In genomic region chr19:48812094-48812929, GRCh38 we compare ENCODE assay signal across 8 cellular contexts. TPM values are rescaled to one million over a fixed set of nuclear protein-coding genes. Genes with fewer than 3 reads are reported as not detected.
DNase-seq lines count a peak whose midpoint lies in the region; ATAC-seq and TF ChIP-seq lines count a peak whose summit lies in the region.

No MANE protein-coding gene starts in this region.

- H3K4me1 Mint-ChIP-seq in stimulated activated effector memory CD8-positive, alpha-beta T cell treated with anti-CD3 and anti-CD28 coated beads, Interleukin-12 subunit alpha, Interleukin-12 subunit beta, amount 100 ng/mL, for 72 hours: peaks cover 46% of the 10 kb centered on the region

- no peak for TF ChIP-seq CTCF in epithelial cell of proximal tubule (conservative IDR thresholded peaks at IDR 0.05; ENCODE audit: low read depth, low read length)

- H3K36me3 Mint-ChIP-seq in stimulated activated effector memory CD8-positive, alpha-beta T cell treated with anti-CD3 and anti-CD28 coated beads, Interleukin-12 subunit alpha, Interleukin-12 subunit beta, amount 100 ng/mL, for 72 hours: peaks cover 14% of the 10 kb centered on the region

- peak overlapping the region; percentile 86 for H3K4me3 Mint-ChIP-seq in stimulated activated effector memory CD8-positive, alpha-beta T cell treated with anti-CD3 and anti-CD28 coated beads, Interleukin-12 subunit alpha, Interleukin-12 subunit beta, amount 100 ng/mL, for 72 hours

- H3K9me3 Mint-ChIP-seq in stimulated activated effector memory CD8-positive, alpha-beta T cell treated with anti-CD3 and anti-CD28 coated beads, Interleukin-12 subunit alpha, Interleukin-12 subunit beta, amount 100 ng/mL, for 72 hours: no peaks in the 10 kb centered on the region

- DNase-seq in GM04504 (ENCODE audit: low read depth) (peak; percentile 30), NCI-H748 treated with DMSO at 0.1 percent for 48 hours (lab: John Stamatoyannopoulos, UW) (peak; percentile 83), activated T-cell treated with anti-CD3 and anti-CD28 coated beads for 48 hours (ENCODE audit: low read depth) (peak; percentile 72), epithelial cell of proximal tubule (ENCODE audit: low read depth) (no peak), midbrain (lab: John Stamatoyannopoulos, UW) (peak; percentile 82)
- DNase-seq in stimulated activated effector memory CD8-positive, alpha-beta T cell treated with anti-CD3 and anti-CD28 coated beads, Interleukin-12 subunit alpha, Interleukin-12 subunit beta, amount 100 ng/mL, for 72 hours (ENCODE audit: low spot score in 2 of 2): peak; percentile 51 to 86

- H3K27ac Mint-ChIP-seq in stimulated activated effector memory CD8-positive, alpha-beta T cell treated with anti-CD3 and anti-CD28 coated beads, Interleukin-12 subunit alpha, Interleukin-12 subunit beta, amount 100 ng/mL, for 72 hours: no peak overlapping the region

- peak overlapping the region; percentile 85 for H3K4me3 ChIP-seq in epithelial cell of proximal tubule (ENCODE audit: low read depth, low read length)

- ATAC-seq in HG03045 (IDR thresholded peaks at IDR 0.05; ENCODE audit: unreplicated experiment): peak; percentile 62
- ATAC-seq in stimulated activated effector memory CD8-positive, alpha-beta T cell treated with anti-CD3 and anti-CD28 coated beads, Interleukin-12 subunit alpha, Interleukin-12 subunit beta, amount 100 ng/mL, for 72 hours: peak; percentile 82
- ATAC-seq in GM18517 (IDR thresholded peaks at IDR 0.05; ENCODE audit: unreplicated experiment): no peak

RNA-seq across cellular contexts. Expression of gene BCAT2, which starts 1.5 kb away (rescaled TPM):
- total RNA-seq in epithelial cell of proximal tubule: 45.5 and 60.7 TPM in 2 replicates

RNA-seq across cellular contexts. Expression of gene HSD17B14, which starts 24.0 kb away (rescaled TPM):
- total RNA-seq in epithelial cell of proximal tubule: 2.2 and 2.8 TPM in 2 replicates

RNA-seq across cellular contexts. Expression of gene PLEKHA4, which starts 56.1 kb away (rescaled TPM):
- total RNA-seq in epithelial cell of proximal tubule: 1.8 and 5.0 TPM in 2 replicates

RNA-seq across cellular contexts. Expression of gene FGF21, which starts 57.0 kb away (rescaled TPM):
- total RNA-seq in epithelial cell of proximal tubule: not detected in 2 replicates

RNA-seq across cellular contexts. Expression of gene FUT1, which starts 59.9 kb away (rescaled TPM):
- total RNA-seq in epithelial cell of proximal tubule: 2.9 and 3.0 TPM in 2 replicates
